Comparison of ENCODE assay signal across 30 cellular contexts in the genomic region with DNA sequence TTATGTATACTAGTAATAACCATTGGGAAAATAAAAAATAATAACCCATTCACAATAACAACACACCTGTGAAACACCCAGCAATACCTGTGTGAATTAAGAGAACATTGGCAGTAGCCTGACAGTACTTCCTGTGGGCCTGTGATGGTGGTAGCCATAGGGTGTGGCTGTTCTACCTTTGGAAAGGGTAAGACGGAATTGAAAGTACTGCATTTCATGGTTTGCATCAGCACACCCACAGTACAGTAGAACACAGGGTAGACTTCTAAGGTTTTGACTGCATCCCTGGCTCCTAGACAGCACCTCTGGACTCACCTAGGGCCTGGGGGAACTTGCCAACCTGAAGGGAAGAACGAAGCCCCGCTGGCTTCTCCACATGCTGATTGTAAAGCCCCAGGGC.
"Had no signal": no experiment of that assay in that cellular context is flagged by ENCODE, and none has a peak within 500 bp of the region (broad histone marks: within the 10 kb centered on the region; RNA-seq: fewer than 3 reads in every experiment).

No MANE protein-coding gene starts in this region.

- H3K9ac ChIP-seq: KMS-11 had no signal

- FAIRE-seq: RCC 7860 had no signal

- H3K36me3 ChIP-seq: SJCRH30 had no signal

- H3K4me3 ChIP-seq: PC-9, SJCRH30, SK-N-MC had no signal

- H3K9me3 ChIP-seq: SJCRH30 had no signal

- H3K4me2 ChIP-seq: KMS-11, PC-9 had no signal

- H3K27me3 ChIP-seq: SJCRH30 had no signal

- H2AFZ ChIP-seq: PC-9 had no signal

- ATAC-seq: Panc1, Right ventricle myocardium inferior, SK-N-SH treated with all-trans-retinoic acid at 6 μM for 48 hours had no signal

- H3K4me1 ChIP-seq: SJCRH30 had no signal

- DNase-seq: Karpas-422, MM.1S, MV-4-11, NCI-H1092, NCI-H1105, NCI-H1417 treated with DMSO at 0.1 percent for 48 hours, NCI-H1436 treated with DMSO at 0.1 percent for 48 hours, NCI-H1694 treated with DMSO at 0.1 percent for 48 hours, NCI-H187 treated with DMSO at 0.1 percent for 48 hours, NCI-H2029, NCI-H2081, NCI-H2171 treated with DMSO at 0.1 percent for 48 hours, NCI-H2227 treated with DMSO at 0.1 percent for 48 hours, NCI-H345, NCI-H446, NCI-H510A treated with DMSO at 0.1 percent for 48 hours, NCI-H524 treated with DMSO at 0.1 percent for 48 hours, NCI-H526 treated with DMSO at 0.1 percent for 48 hours, NCI-H774, PC-9, SHP77, SIG-M5, SJCRH30 had no signal

- H3K27ac ChIP-seq: KMS-11, PC-9, RWPE1, SJCRH30, SK-N-MC had no signal
